ENCODE assay signal across 8 cellular contexts in the genomic region with DNA sequence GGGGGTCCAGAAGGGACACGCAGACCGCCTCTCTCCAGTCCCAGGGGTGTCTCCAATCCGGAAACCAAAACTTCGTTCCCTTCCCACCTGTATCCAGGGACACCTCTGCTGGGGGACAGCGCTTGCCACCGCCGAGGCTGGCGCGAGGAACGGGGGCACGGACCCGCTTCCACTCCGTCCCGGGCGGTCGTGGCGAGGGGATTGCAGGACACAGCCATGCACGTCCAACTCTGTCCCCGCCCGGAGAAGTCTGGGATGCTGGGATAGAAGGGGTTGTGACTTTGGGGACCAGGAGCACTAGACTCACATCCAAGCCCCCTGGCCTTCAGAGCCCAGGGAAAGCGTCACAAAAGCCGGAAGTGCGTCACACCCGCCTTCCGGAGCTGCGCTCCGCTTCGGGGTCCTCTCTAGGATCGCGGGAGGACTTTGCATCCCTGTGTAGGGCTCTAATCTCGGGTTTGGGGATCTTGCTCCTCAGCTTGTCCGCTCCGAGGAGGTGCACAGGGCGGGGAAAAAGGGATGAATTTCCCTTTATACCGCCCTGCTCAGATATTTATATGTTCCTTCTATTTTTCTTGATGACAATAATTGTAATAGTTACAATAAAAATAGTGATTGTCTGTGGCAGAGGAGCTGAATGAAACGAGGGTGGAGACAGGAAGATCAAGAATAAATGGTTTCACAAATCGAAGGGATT. TPM values are rescaled to one million over a fixed set of nuclear protein-coding genes. Genes with fewer than 3 reads are reported as not detected.
DNase-seq lines count a peak whose midpoint lies in the region; ATAC-seq, FAIRE-seq and TF ChIP-seq lines count a peak whose summit lies in the region.

A gene (minus strand): TSS at position 348 of the 697 bp plus-strand sequence. CDS start 3,707 bp downstream, outside the sequence.

- DNase-seq in CD8-positive, alpha-beta memory T cell = peak; percentile 78 to 91 (median 80)
- DNase-seq in HT-29 (ENCODE audit: low spot score) = peak; percentile 92
- peak; percentile 75 for DNase-seq in NOMO-1 treated with dmso at 0.1 percent for 144 hours (lab: John Stamatoyannopoulos, UW; ENCODE audit: unreplicated experiment)
- peak; percentile 87 for DNase-seq in activated CD8-positive, alpha-beta memory T cell treated with anti-CD3 and anti-CD28 coated beads, Interleukin-2, amount 50 U/mL, for 4 hours
- DNase-seq in endothelial cell of umbilical vein (ENCODE audit: low read depth, low spot score) = peak; percentile 87
- DNase-seq in mesothelial cell of epicardium (ENCODE audit: low spot score in 2 of 2, unreplicated experiment in 2 of 2) = peak; percentile 60 to 81
- peak; percentile 69 to 74 for DNase-seq in stimulated activated CD8-positive, alpha-beta memory T cell treated with anti-CD3 and anti-CD28 coated beads, Interleukin-15, amount 100 ng/mL, for 4 hours (ENCODE audit: low read depth in 2 of 2)

- peaks cover 13% of the 10 kb centered on the region for H3K36me3 ChIP-seq in CD8-positive, alpha-beta memory T cell (ENCODE audit: insufficient read depth, low read length)
- H3K36me3 ChIP-seq in endothelial cell of umbilical vein (ENCODE audit: control insufficient read depth in 2 of 2, extremely low read depth in 1 of 2, insufficient read depth in 2 of 2, low read length in 2 of 2) = no peaks in the 10 kb centered on the region

- peak within 1 kb of the TSS; percentile 95 for H3K27ac ChIP-seq in CD8-positive, alpha-beta memory T cell (ENCODE audit: low read depth, low read length)
- peak within 1 kb of the TSS; percentile 91 for H3K27ac ChIP-seq in endothelial cell of umbilical vein (ENCODE audit: insufficient read depth, low read depth, low read length)

- H3K9ac ChIP-seq in endothelial cell of umbilical vein (replicated peaks; ENCODE audit: extremely low read depth, insufficient read depth, low read length) = peak within 1 kb of the TSS; percentile 87

- peaks cover 22% of the 10 kb centered on the region for H3K4me1 ChIP-seq in CD8-positive, alpha-beta memory T cell (ENCODE audit: insufficient read depth, low read length)
- peaks cover 10% of the 10 kb centered on the region for H3K4me1 ChIP-seq in endothelial cell of umbilical vein (ENCODE audit: control insufficient read depth, extremely low read depth, insufficient read depth, low read length)

- no peaks in the 10 kb centered on the region for H3K27me3 ChIP-seq in CD8-positive, alpha-beta memory T cell (ENCODE audit: insufficient read depth, low read length, poor library complexity, severe bottlenecking)
- H3K27me3 ChIP-seq in endothelial cell of umbilical vein (ENCODE audit: control insufficient read depth in 2 of 2, insufficient read depth in 2 of 2, low read length in 2 of 2) = no peaks in the 10 kb centered on the region

- TF ChIP-seq CTCF in endothelial cell of umbilical vein (IDR thresholded peaks at IDR 0.05; ENCODE audit: extremely low read depth in 1 of 2, insufficient read depth in 1 of 2, low read depth in 1 of 2, low read length in 2 of 2) = no peak
- no peak for TF ChIP-seq CTCF in mesothelial cell of epicardium (IDR thresholded peaks at IDR 0.05; ENCODE audit: unreplicated experiment)

- POLR2A ChIA-PET in CD8-positive, alpha-beta memory T cell (lab: Charles Lee) = interaction anchor here (0.5 to 1.2 kb wide), 3 partner anchors 47 to 171 kb away, joined by 3 to 9 read pairs (median 7); a partner anchor contains a TSS
- POLR2A ChIA-PET in endothelial cell of umbilical vein (lab: Charles Lee) = interaction anchor here (0.8 to 1.5 kb wide), 2 partner anchors 47 to 51 kb away, joined by 3 to 4 read pairs; a partner anchor contains a TSS

- H3K4me1 Mint-ChIP-seq in CD8-positive, alpha-beta memory T cell = peaks cover 28 to 52% (median 37%) of the 10 kb centered on the region in 3 donors
- H3K4me1 Mint-ChIP-seq in mesothelial cell of epicardium = peaks cover 18% of the 10 kb centered on the region

- H2AFZ ChIP-seq in endothelial cell of umbilical vein (ENCODE audit: low read depth, low read length) = peak within 1 kb of the TSS; percentile 91

- H3K9me3 ChIP-seq in CD8-positive, alpha-beta memory T cell (ENCODE audit: low read length) = no peaks in the 10 kb centered on the region
- no peaks in the 10 kb centered on the region for H3K9me3 ChIP-seq in endothelial cell of umbilical vein (replicated peaks; ENCODE audit: control insufficient read depth, insufficient read depth, low read length)

- intact Hi-C loops in endothelial cell of umbilical vein (cut with micrococcal nuclease) = loop anchor here (2.0 kb wide), 1 partner anchor 47 kb away; a partner anchor contains a TSS

- peak within 1 kb of the TSS; percentile 90 to 97 (median 94) for H3K4me3 Mint-ChIP-seq in CD8-positive, alpha-beta memory T cell
- H3K4me3 Mint-ChIP-seq in mesothelial cell of epicardium = peak within 1 kb of the TSS; percentile 93

- H3K79me2 ChIP-seq in endothelial cell of umbilical vein (ENCODE audit: control insufficient read depth, insufficient read depth, low read length) = peaks cover 2% of the 10 kb centered on the region

- peak; percentile 93 for FAIRE-seq in endothelial cell of umbilical vein (lab: Jason Lieb, UNC)

- peak within 1 kb of the TSS; percentile 75 to 99 (median 94) for H3K27ac Mint-ChIP-seq in CD8-positive, alpha-beta memory T cell
- H3K27ac Mint-ChIP-seq in mesothelial cell of epicardium = peak within 1 kb of the TSS; percentile 95

- H3K4me3 ChIP-seq in CD8-positive, alpha-beta memory T cell (ENCODE audit: low read length) = peak within 1 kb of the TSS; percentile 92
- H3K4me3 ChIP-seq in endothelial cell of umbilical vein (replicated peaks in 1 of 3; ENCODE audit: insufficient read depth in 1 of 3, low read depth in 1 of 3, low read length in 3 of 3) = peak within 1 kb of the TSS; percentile 81 to 93 (median 92)

- no peaks in the 10 kb centered on the region for H3K27me3 Mint-ChIP-seq in CD8-positive, alpha-beta memory T cell
- no peaks in the 10 kb centered on the region for H3K27me3 Mint-ChIP-seq in mesothelial cell of epicardium (ENCODE audit: low read depth)

- CTCF ChIA-PET in CD8-positive, alpha-beta memory T cell (lab: Charles Lee) = no interaction called here
- CTCF ChIA-PET in endothelial cell of umbilical vein (lab: Charles Lee) = interaction anchor here (0.8 to 1.0 kb wide), 2 partner anchors 47 to 52 kb away, joined by 3 to 4 read pairs; a partner anchor contains a TSS

- H3K9me3 Mint-ChIP-seq in CD8-positive, alpha-beta memory T cell = no peaks in the 10 kb centered on the region
- peaks cover 13% of the 10 kb centered on the region for H3K9me3 Mint-ChIP-seq in mesothelial cell of epicardium

- TF ChIP-seq POLR2A in endothelial cell of umbilical vein (IDR thresholded peaks at IDR 0.05; ENCODE audit: low read depth, low read length) = peak; percentile 93

- peak; percentile 100 for ATAC-seq in GM19463 (IDR thresholded peaks at IDR 0.05; ENCODE audit: unreplicated experiment)

- peaks cover 7 to 49% (median 9%) of the 10 kb centered on the region in 3 donors for H3K36me3 Mint-ChIP-seq in CD8-positive, alpha-beta memory T cell
- peaks cover 35% of the 10 kb centered on the region for H3K36me3 Mint-ChIP-seq in mesothelial cell of epicardium

- dilution Hi-C loops in endothelial cell of umbilical vein (cut with MboI; ENCODE audit: extremely low pct_ligation_motif_present, low sequenced_read_pairs) = no loop called here

- H4K20me1 ChIP-seq in endothelial cell of umbilical vein (replicated peaks; ENCODE audit: control insufficient read depth, extremely low read depth, insufficient read depth, low read length) = no peaks in the 10 kb centered on the region

- peak within 1 kb of the TSS; percentile 96 for H3K4me2 ChIP-seq in endothelial cell of umbilical vein (ENCODE audit: insufficient read depth, low read length)

- H3K9me1 ChIP-seq in endothelial cell of umbilical vein (replicated peaks; ENCODE audit: control insufficient read depth, extremely low read depth, insufficient read depth, low read length) = no peaks in the 10 kb centered on the region

- no TSS peak for BruUV-seq in endothelial cell of umbilical vein (replicated peaks; lab: Mats Ljungman, UMichigan)

TF ChIP-seq in endothelial cell of umbilical vein, 7 proteins besides CTCF, POLR2A, EP300 and RAD21:
- TF ChIP-seq POLR2AphosphoS5 (IDR thresholded peaks at IDR 0.05; ENCODE audit: insufficient read depth, low read depth, low read length) (peak; percentile 94), MYC (IDR thresholded peaks at IDR 0.05; ENCODE audit: low read depth, low read length) (no peak), FOS (IDR thresholded peaks at IDR 0.05; ENCODE audit: borderline replicate concordance, insufficient read depth, low read length) (peak; percentile 12)
TF ChIP-seq in endothelial cell of umbilical vein: peak in this region for 2.

RNA-seq across cellular contexts. Expression of the gene that starts here (rescaled TPM):
- 1 to 10 TPM; 7.9 to 8.4 TPM for total RNA-seq in CD8-positive, alpha-beta memory T cell
- 7.6 TPM for polyA plus RNA-seq in CD8-positive, alpha-beta memory T cell
- 1.6 and 1.7 TPM in 2 replicates for total RNA-seq in HT-29 (2014; rRNA removed; shearing (Covaris generic))
- total RNA-seq in endothelial cell of umbilical vein (3.0 and 3.6 TPM in 2 replicates), mesothelial cell of epicardium (8.0 to 9.4 TPM (median 9.3 TPM) in 3 replicates)
- polyA plus RNA-seq in endothelial cell of umbilical vein = 1.7 and 2.1 TPM in 2 replicates
- 3.0 and 3.2 TPM in 2 replicates for polyA plus RNA-seq in endothelial cell of umbilical vein (2011; cell fraction: cytosol; rRNA removed)
- polyA plus RNA-seq in endothelial cell of umbilical vein (2011; cell fraction: nucleus; rRNA removed) = 1.4 and 1.6 TPM in 2 replicates
- 3.0 and 4.2 TPM in 2 replicates for polyA plus RNA-seq in endothelial cell of umbilical vein (2012)
- polyA minus RNA-seq in endothelial cell of umbilical vein = 2.7 and 2.8 TPM in 2 replicates
- polyA minus RNA-seq in endothelial cell of umbilical vein (2011; cell fraction: cytosol; rRNA and poly(A)+ RNA removed) = 1.5 TPM
- polyA minus RNA-seq in endothelial cell of umbilical vein (2011; cell fraction: nucleus; rRNA and poly(A)+ RNA removed) = 1.6 and 1.9 TPM in 2 replicates

Comparison
In these comparisons a context has a peak if more than half of its experiments do, and no peak if none do; other contexts are left out.
1. Peak in every context shown above with its lines: DNase-seq, ATAC-seq, H3K4me3 ChIP-seq and H3K27ac ChIP-seq.